Comparison of ENCODE assay signal across 11 cellular contexts in the genomic region with DNA sequence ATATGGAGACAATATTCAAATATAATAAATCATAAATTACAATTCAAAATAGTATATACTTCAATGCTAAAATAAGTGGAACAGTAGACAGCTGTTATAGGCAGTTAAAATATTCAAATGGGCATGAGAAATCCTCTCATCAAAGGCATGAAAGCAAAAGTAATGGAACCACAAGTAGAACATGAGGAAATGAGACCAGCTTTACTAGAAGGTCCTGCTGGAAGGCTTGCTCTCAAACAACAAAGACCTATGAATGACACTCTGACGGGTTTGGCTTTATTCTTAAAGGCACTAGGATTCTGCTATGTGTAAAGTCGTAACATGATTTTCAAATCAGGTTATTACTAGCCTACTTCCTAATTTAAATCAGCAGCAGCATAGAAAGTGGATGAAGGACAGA.
DNase-seq lines count a peak whose midpoint lies in the region; ATAC-seq lines count a peak whose summit lies in the region.
"Had no signal": no experiment of that assay in that cellular context is flagged by ENCODE, and none has a peak within 500 bp of the region (broad histone marks: within the 10 kb centered on the region; RNA-seq: fewer than 3 reads in every experiment).

No MANE protein-coding gene starts in this region.

- H3K4me3 Mint-ChIP-seq in stimulated activated naive CD8-positive, alpha-beta T cell treated with anti-CD3 and anti-CD28 coated beads, Interleukin-15, Interleukin-2, amounts not matched to agents 100 ng/mL and 50 ng/mL, for 24 hours = no peak overlapping the region
- no peak overlapping the region for H3K4me3 Mint-ChIP-seq in stimulated activated naive CD8-positive, alpha-beta T cell treated with anti-CD3 and anti-CD28 coated beads, Interleukin-15, amount 100 ng/mL, for 72 hours

- H3K27ac Mint-ChIP-seq in stimulated activated naive CD8-positive, alpha-beta T cell treated with anti-CD3 and anti-CD28 coated beads, Interleukin-15, Interleukin-2, amounts not matched to agents 100 ng/mL and 50 ng/mL, for 24 hours = peak overlapping the region; percentile 66
- no peak overlapping the region for H3K27ac Mint-ChIP-seq in stimulated activated naive CD8-positive, alpha-beta T cell treated with anti-CD3 and anti-CD28 coated beads, Interleukin-15, amount 100 ng/mL, for 72 hours

- H3K27me3 Mint-ChIP-seq in stimulated activated naive CD8-positive, alpha-beta T cell treated with anti-CD3 and anti-CD28 coated beads, Interleukin-15, Interleukin-2, amounts not matched to agents 100 ng/mL and 50 ng/mL, for 24 hours = no peaks in the 10 kb centered on the region
- H3K27me3 Mint-ChIP-seq in stimulated activated naive CD8-positive, alpha-beta T cell treated with anti-CD3 and anti-CD28 coated beads, Interleukin-15, amount 100 ng/mL, for 72 hours = no peaks in the 10 kb centered on the region

- DNase-seq in stimulated activated naive CD8-positive, alpha-beta T cell treated with anti-CD3 and anti-CD28 coated beads, Interleukin-15, amount 100 ng/mL, for 72 hours = no peak
- no peak for DNase-seq in NCI-H187 (lab: John Stamatoyannopoulos, UW)
- DNase-seq in KG1 (lab: John Stamatoyannopoulos, UW) = no peak
- DNase-seq in COLO829 (ENCODE audit: low spot score) = no peak
- DNase-seq in globus pallidus (ENCODE audit: low spot score) = no peak
- DNase-seq: activated CD8-positive, alpha-beta memory T cell treated with anti-CD3 and anti-CD28 coated beads, Interleukin-2, amount 50 U/mL, for 48 hours; NCI-H1092 treated with DMSO at 0.1 percent for 48 hours; T-helper 2 cell had no signal

- H3K9me3 Mint-ChIP-seq in stimulated activated naive CD8-positive, alpha-beta T cell treated with anti-CD3 and anti-CD28 coated beads, Interleukin-15, Interleukin-2, amounts not matched to agents 100 ng/mL and 50 ng/mL, for 24 hours = no peaks in the 10 kb centered on the region
- H3K9me3 Mint-ChIP-seq in stimulated activated naive CD8-positive, alpha-beta T cell treated with anti-CD3 and anti-CD28 coated beads, Interleukin-15, amount 100 ng/mL, for 72 hours = no peaks in the 10 kb centered on the region

- H3K4me1 Mint-ChIP-seq in stimulated activated naive CD8-positive, alpha-beta T cell treated with anti-CD3 and anti-CD28 coated beads, Interleukin-15, Interleukin-2, amounts not matched to agents 100 ng/mL and 50 ng/mL, for 24 hours (ENCODE audit: low read depth) = peaks cover 25% of the 10 kb centered on the region
- H3K4me1 Mint-ChIP-seq in stimulated activated naive CD8-positive, alpha-beta T cell treated with anti-CD3 and anti-CD28 coated beads, Interleukin-15, amount 100 ng/mL, for 72 hours = peaks cover 12% of the 10 kb centered on the region

- no peak for ATAC-seq in stimulated activated naive CD8-positive, alpha-beta T cell treated with anti-CD3 and anti-CD28 coated beads, Interleukin-15, amount 100 ng/mL, for 72 hours
- ATAC-seq in GM21825 (IDR thresholded peaks at IDR 0.05; ENCODE audit: unreplicated experiment) (peak; percentile 75), HG03460 (IDR thresholded peaks at IDR 0.05; ENCODE audit: unreplicated experiment) (peak; percentile 49)

- H3K36me3 Mint-ChIP-seq in stimulated activated naive CD8-positive, alpha-beta T cell treated with anti-CD3 and anti-CD28 coated beads, Interleukin-15, Interleukin-2, amounts not matched to agents 100 ng/mL and 50 ng/mL, for 24 hours (ENCODE audit: low read depth) = peaks cover 62% of the 10 kb centered on the region
